In genomic region chr11:76578655-76579046, GRCh38 we compare ENCODE assay signal across 2 cellular contexts.
TF ChIP-seq lines count a peak whose summit lies in the region.

No MANE protein-coding gene starts in this region.

TF ChIP-seq in Ishikawa, 13 proteins besides CTCF, POLR2A, EP300 and RAD21 (continued from another document):
- TF ChIP-seq REST (IDR thresholded peaks at IDR 0.05; ENCODE audit: low read depth) (no peak), TCF12 (IDR thresholded peaks at IDR 0.05; ENCODE audit: low read depth) (peak; percentile 21; the same call in 1 of the 2 replicates), NFIC (IDR thresholded peaks at IDR 0.05) (peak; percentile 29; the same call in 1 of the 2 replicates), ZBTB7A (IDR thresholded peaks at IDR 0.05; ENCODE audit: low read depth) (no peak), TEAD4 (IDR thresholded peaks at IDR 0.05) (no peak)

TF ChIP-seq in HepG2, 621 proteins besides CTCF, POLR2A, EP300 and RAD21 (continued from another document):
- peak; percentile 58 for TF ChIP-seq ZFP91 (CRISPR knock-in tag; IDR thresholded peaks at IDR 0.05; ENCODE audit: borderline replicate concordance)
